In the genomic region with DNA sequence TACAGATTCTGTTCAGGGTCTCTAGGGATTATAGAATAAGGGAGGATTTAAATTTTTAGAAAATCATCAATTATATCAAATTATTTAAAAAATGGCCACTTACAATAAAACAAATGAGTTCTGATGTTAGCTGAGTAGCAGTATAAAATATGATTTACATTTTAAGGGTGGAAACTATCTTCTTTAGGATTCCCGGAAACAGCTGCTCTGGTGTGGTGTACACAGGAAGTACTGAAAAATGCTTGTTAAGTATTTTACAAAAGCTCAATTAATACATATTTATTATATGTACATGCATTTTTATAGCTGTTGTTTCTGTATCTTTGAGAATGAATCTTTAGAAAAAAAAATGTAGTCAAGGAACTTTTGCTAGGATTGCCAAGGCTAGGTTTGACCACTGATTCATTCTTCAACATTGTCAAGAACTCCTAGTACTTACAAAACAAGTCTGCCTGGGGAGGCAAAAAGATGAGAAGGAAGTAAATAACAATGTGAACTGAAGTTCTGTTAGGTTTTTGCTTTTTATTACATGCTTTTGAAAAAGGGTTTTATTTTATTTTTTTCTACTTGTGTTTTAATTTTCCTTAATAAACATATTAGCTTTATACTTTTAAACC, we compare ENCODE assay signal across 12 cellular contexts. TPM values are rescaled to one million over a fixed set of nuclear protein-coding genes. Genes with fewer than 3 reads are reported as not detected.
DNase-seq lines count a peak whose midpoint lies in the region; ATAC-seq, FAIRE-seq and TF ChIP-seq lines count a peak whose summit lies in the region.
"Had no signal": no experiment of that assay in that cellular context is flagged by ENCODE, and none has a peak within 500 bp of the region (broad histone marks: within the 10 kb centered on the region; RNA-seq: fewer than 3 reads in every experiment).

No MANE protein-coding gene starts in this region.

- peak overlapping the region; percentile 12; the same call in 1 of the 2 replicates for H3K4me2 ChIP-seq in MM.1S (ENCODE audit: low read depth, low read length)

- no peaks in the 10 kb centered on the region for H3K27me3 Mint-ChIP-seq in CD4-positive, alpha-beta T cell
- no peaks in the 10 kb centered on the region for H3K27me3 Mint-ChIP-seq in naive B cell

- 0 out of 2 replicates have a peak, but pooled peaks cover 13% of the 10 kb centered on the region for H3K4me1 ChIP-seq in MM.1S (ENCODE audit: low read length)
- H3K4me1 ChIP-seq: colonic mucosa, parathyroid adenoma had no signal

- peak overlapping the region; percentile 69 for H3K4me3 Mint-ChIP-seq in CD4-positive, alpha-beta T cell
- H3K4me3 Mint-ChIP-seq in naive B cell = peak overlapping the region in 6 of 8 donors; percentile 2 to 72 (median 58)

- H3K4me3 ChIP-seq in MM.1S (ENCODE audit: low read length) (no peak overlapping the region), cardiac fibroblast (replicated peaks in 1 of 2; ENCODE audit: low read depth in 2 of 2, low read length in 2 of 2) (no peak overlapping the region)
- H3K4me3 ChIP-seq: colonic mucosa had no signal

- intact Hi-C loops in CD4-positive, alpha-beta T cell (cut with DNase I, micrococcal nuclease) = loop anchor here in 1 of 2 experiments (5.0 kb wide), 1 partner anchor 36 kb away; no protein-coding TSS in a partner anchor

- no peak overlapping the region for H3K27ac ChIP-seq in CD4-positive, alpha-beta T cell (ENCODE audit: low read depth, low read length)
- H3K27ac ChIP-seq in MM.1S (ENCODE audit: low read length) = no peak overlapping the region
- H3K27ac ChIP-seq: colonic mucosa, parathyroid adenoma, RWPE1 had no signal

- H3K9me2 ChIP-seq in MM.1S (replicated peaks; ENCODE audit: insufficient read depth, low read length) = no peaks in the 10 kb centered on the region

- H3K27me3 ChIP-seq in CD4-positive, alpha-beta T cell (ENCODE audit: control insufficient read depth, insufficient read depth, low read length) = no peaks in the 10 kb centered on the region
- H3K27me3 ChIP-seq in MM.1S (replicated peaks; ENCODE audit: insufficient read depth, low read length) = no peaks in the 10 kb centered on the region
- H3K27me3 ChIP-seq: colonic mucosa had no signal

- no peak for FAIRE-seq in H54 (lab: Jason Lieb, UNC)

- POLR2A ChIA-PET in CD4-positive, alpha-beta T cell (lab: Charles Lee) = interaction anchor here (0.7 to 5.3 kb wide), 18 partner anchors 10 to 175 kb away, joined by 3 to 62 read pairs (median 5); partner anchors contain the start of genes ARF6, KLHDC2 and VCPKMT

- TF ChIP-seq POLR2A in H54 (IDR thresholded peaks at IDR 0.05; ENCODE audit: low read depth, low read length) = no peak

- ATAC-seq in CD4-positive, alpha-beta T cell (ENCODE audit: poor library complexity) = peak; percentile 68
- peak; percentile 54 to 64 for ATAC-seq in naive B cell (ENCODE audit: low read depth in 2 of 2)

- no peak overlapping the region for H2AFZ ChIP-seq in MM.1S (ENCODE audit: low read length)
- H2AFZ ChIP-seq: parathyroid adenoma had no signal

- H3K4me1 Mint-ChIP-seq in CD4-positive, alpha-beta T cell (ENCODE audit: low read depth) = peaks cover 68% of the 10 kb centered on the region
- peaks cover 34 to 50% (median 39%) of the 10 kb centered on the region in 3 donors for H3K4me1 Mint-ChIP-seq in naive B cell

- H3K9me3 ChIP-seq in CD4-positive, alpha-beta T cell (ENCODE audit: control insufficient read depth, low read length) = no peaks in the 10 kb centered on the region
- no peaks in the 10 kb centered on the region for H3K9me3 ChIP-seq in MM.1S (replicated peaks; ENCODE audit: insufficient read depth, low read length)
- H3K9me3 ChIP-seq: colonic mucosa had no signal

- no peak overlapping the region for H3K9ac ChIP-seq in MM.1S (ENCODE audit: low read length)
- H3K9ac ChIP-seq: parathyroid adenoma had no signal

- H3K36me3 ChIP-seq in MM.1S (replicated peaks; ENCODE audit: insufficient read depth, low read length) = no peaks in the 10 kb centered on the region
- H3K36me3 ChIP-seq: colonic mucosa had no signal

- peak in 2 of 10 experiments; percentile 10 to 21 for DNase-seq in CD4-positive, alpha-beta T cell
- DNase-seq in MM.1S (peak; percentile 27), cardiac fibroblast (ENCODE audit: low read depth in 2 of 2) (peak; percentile 66 to 85), naive B cell (no peak), NCI-H2081 treated with DMSO at 0.1 percent for 48 hours (lab: John Stamatoyannopoulos, UW) (no peak), OCI-M2 (lab: John Stamatoyannopoulos, UW; ENCODE audit: unreplicated experiment) (no peak), H54 (ENCODE audit: insufficient read length, low spot score) (no peak), NCI-H146 (lab: John Stamatoyannopoulos, UW) (no peak)
- DNase-seq: colonic mucosa, NCI-H1930 had no signal

- no peak for TF ChIP-seq CTCF in CD4-positive, alpha-beta T cell (IDR thresholded peaks at IDR 0.05)
- TF ChIP-seq CTCF in MM.1S (IDR thresholded peaks at IDR 0.05; ENCODE audit: low read length) = no peak
- no peak for TF ChIP-seq CTCF in cardiac fibroblast (IDR thresholded peaks at IDR 0.05; ENCODE audit: low read depth, low read length)

- no peaks in the 10 kb centered on the region for H3K79me2 ChIP-seq in MM.1S (ENCODE audit: low read length)
- H3K79me2 ChIP-seq: parathyroid adenoma had no signal

- H4K20me1 ChIP-seq in MM.1S (ENCODE audit: insufficient read depth, low read length) = no peaks in the 10 kb centered on the region

- no peaks in the 10 kb centered on the region for H3F3A ChIP-seq in MM.1S (ENCODE audit: insufficient read depth, low read length)

- CTCF ChIA-PET in CD4-positive, alpha-beta T cell (lab: Charles Lee) = interaction anchor here (0.6 to 1.5 kb wide), 3 partner anchors 61 to 79 kb away, joined by 3 to 5 read pairs (median 3); no protein-coding TSS in a partner anchor

- H3K36me3 Mint-ChIP-seq in CD4-positive, alpha-beta T cell (ENCODE audit: low read depth) = no peaks in the 10 kb centered on the region
- peaks cover 18 to 21% of the 10 kb centered on the region in 2 donors for H3K36me3 Mint-ChIP-seq in naive B cell

- H3K27ac Mint-ChIP-seq in CD4-positive, alpha-beta T cell = peak overlapping the region; percentile 57
- peak overlapping the region in 5 of 6 donors; percentile 60 to 70 (median 69) for H3K27ac Mint-ChIP-seq in naive B cell

- H3K9me3 Mint-ChIP-seq in CD4-positive, alpha-beta T cell = peaks cover 9% of the 10 kb centered on the region
- peaks cover 6 to 15% (median 12%) of the 10 kb centered on the region in 7 donors for H3K9me3 Mint-ChIP-seq in naive B cell

RNA-seq across cellular contexts. Expression of gene ARF6, which starts 48.0 kb away (rescaled TPM):
- total RNA-seq in CD4-positive, alpha-beta T cell = 10 to 100 TPM; 67.2 to 69.7 TPM
- polyA plus RNA-seq in naive B cell (ENCODE audit: low read depth in 6 of 6) = 100 to 1,000 TPM; 161 to 190 (median 184) TPM

Comparison
In these comparisons a context has a peak if more than half of its experiments do, and no peak if none do; other contexts are left out.
1. DNase-seq: peak in MM.1S (single experiment) and cardiac fibroblast (2 of 2); none in naive B cell (single experiment), NCI-H2081 treated with DMSO at 0.1 percent for 48 hours (single experiment), OCI-M2 (single experiment), H54 (single experiment) and NCI-H146 (single experiment).